In the genomic region with DNA sequence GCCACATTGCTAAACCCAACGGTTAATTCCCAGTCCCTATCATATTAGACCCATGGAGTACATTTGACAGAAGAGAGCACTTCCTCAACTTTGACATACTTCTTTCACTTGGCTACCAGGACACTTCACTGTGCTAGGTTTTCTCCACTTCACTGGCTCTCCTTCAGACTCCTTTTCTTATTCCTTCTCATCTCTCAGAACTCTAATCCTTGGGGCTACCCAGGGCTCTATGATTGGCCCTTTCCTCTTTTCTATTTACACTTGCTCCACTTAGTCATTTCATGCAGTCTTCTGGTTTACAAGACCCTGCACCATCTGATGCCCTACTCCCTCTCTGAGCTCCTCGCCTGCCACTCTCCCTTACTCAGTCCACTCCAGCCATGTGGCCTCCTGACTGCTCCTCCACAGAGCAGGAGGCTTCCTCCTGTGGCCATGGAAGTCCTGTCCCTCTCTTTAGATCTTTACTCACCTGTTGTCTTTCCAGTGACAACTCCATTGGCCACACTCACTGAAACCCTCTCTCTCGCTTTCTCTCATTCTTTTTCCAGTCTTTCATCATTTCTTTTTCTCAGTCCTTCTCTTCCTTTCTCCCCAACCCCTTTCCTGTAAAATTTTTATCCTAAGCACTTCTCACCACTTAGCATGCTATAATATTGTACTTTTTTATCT, we compare ENCODE assay signal across 21 cellular contexts.
A peak's percentile ranks its signal among the peaks of the same experiment; 100 is the strongest.
DNase-seq lines count a peak whose midpoint lies in the region; ATAC-seq, FAIRE-seq and TF ChIP-seq lines count a peak whose summit lies in the region.
"Had no signal": no experiment of that assay in that cellular context is flagged by ENCODE, and none has a peak within 500 bp of the region (broad histone marks: within the 10 kb centered on the region; RNA-seq: fewer than 3 reads in every experiment).

No MANE protein-coding gene starts in this region.

- TF ChIP-seq CTCF in left ventricle myocardium inferior (IDR thresholded peaks at IDR 0.05; ENCODE audit: borderline replicate concordance) = no peak

- in situ Hi-C loops in HAP-1 (cut with MboI; ENCODE audit: low sequenced_read_pairs) = no loop called here

- ATAC-seq in GM21360 (IDR thresholded peaks at IDR 0.05; ENCODE audit: unreplicated experiment) (peak; percentile 56), HG03565 (IDR thresholded peaks at IDR 0.05; ENCODE audit: unreplicated experiment) (peak; percentile 38), HG03139 (IDR thresholded peaks at IDR 0.05; ENCODE audit: unreplicated experiment) (no peak)
- ATAC-seq: naive thymus-derived CD4-positive, alpha-beta T cell; Panc1 had no signal

- H3K36me3 ChIP-seq in left ventricle myocardium inferior (no peaks in the 10 kb centered on the region), HAP-1 (replicated peaks) (no peaks in the 10 kb centered on the region)
- H3K36me3 ChIP-seq: ascending aorta had no signal

- H3K4me1 ChIP-seq in left ventricle myocardium inferior = peaks cover 67% of the 10 kb centered on the region
- no peaks in the 10 kb centered on the region for H3K4me1 ChIP-seq in HAP-1
- H3K4me1 ChIP-seq: ascending aorta, parathyroid adenoma had no signal

- no peak for DNase-seq in GM12892 (ENCODE audit: insufficient read length)
- DNase-seq in left ventricle myocardium inferior = no peak
- no peak for DNase-seq in AML-193 (lab: John Stamatoyannopoulos, UW)
- DNase-seq in EL = no peak
- DNase-seq in HAP-1 (ENCODE audit: low spot score in 2 of 2) = no peak
- DNase-seq: activated CD4-positive, alpha-beta T cell treated with anti-CD3 and anti-CD28 coated beads for 48 hours; activated naive CD4-positive, alpha-beta T cell; DND-41; Karpas-422; mammary epithelial cell; naive thymus-derived CD4-positive, alpha-beta T cell; NCI-H1436; NCI-H2227 treated with DMSO at 0.1 percent for 48 hours; stimulated activated CD4-positive, alpha-beta T cell treated with anti-CD3 and anti-CD28 coated beads, Interleukin-2, amount 100 ng/mL, for 48 hours had no signal

- H3K27ac ChIP-seq in left ventricle myocardium inferior (replicated peaks) = peak overlapping the region; percentile 51
- H3K27ac ChIP-seq: ascending aorta, parathyroid adenoma had no signal

- TF ChIP-seq POLR2A in GM12892 (IDR thresholded peaks at IDR 0.05; ENCODE audit: low read depth, low read length) = no peak

- peak; percentile 81 for FAIRE-seq in GM12892 (lab: Jason Lieb, UNC)
- FAIRE-seq: islet of Langerhans had no signal

- intact Hi-C loops in left ventricle myocardium inferior (cut with micrococcal nuclease) = no loop called here

- H3K27me3 ChIP-seq in left ventricle myocardium inferior (ENCODE audit: low read depth) = no peaks in the 10 kb centered on the region
- no peaks in the 10 kb centered on the region for H3K27me3 ChIP-seq in HAP-1 (ENCODE audit: low read depth)
- H3K27me3 ChIP-seq: ascending aorta had no signal

- H3K9me3 ChIP-seq in left ventricle myocardium inferior (replicated peaks) = no peaks in the 10 kb centered on the region
- H3K9me3 ChIP-seq in HAP-1 = no peaks in the 10 kb centered on the region
- H3K9me3 ChIP-seq: ascending aorta had no signal

- H3K4me3 ChIP-seq in left ventricle myocardium inferior = no peak overlapping the region
- H3K4me3 ChIP-seq in HAP-1 = no peak overlapping the region
- H3K4me3 ChIP-seq: ascending aorta had no signal
